ENCODE assay signal across 12 cellular contexts in the genomic region with DNA sequence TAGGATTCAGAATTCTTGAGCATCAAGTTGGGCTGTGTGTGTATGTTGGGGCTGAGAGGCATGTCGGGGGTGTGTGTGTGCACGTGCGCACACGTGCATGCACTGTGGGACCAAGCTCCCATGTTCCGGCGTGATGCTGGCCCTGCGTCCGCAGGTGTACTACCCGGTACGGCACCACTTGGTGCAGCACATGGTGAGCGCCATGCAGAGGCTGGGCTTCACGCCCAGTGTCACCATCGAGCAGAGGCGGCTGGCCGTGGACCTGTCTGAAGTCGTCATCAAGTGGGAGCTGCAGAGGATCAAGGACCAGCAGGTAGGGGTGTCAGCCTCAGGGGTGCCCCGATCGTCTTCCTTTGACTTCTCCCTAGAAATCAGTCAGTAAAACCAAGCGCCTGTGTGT.
DNase-seq lines count a peak whose midpoint lies in the region; ATAC-seq and TF ChIP-seq lines count a peak whose summit lies in the region.
"Had no signal": no experiment of that assay in that cellular context is flagged by ENCODE, and none has a peak within 500 bp of the region (broad histone marks: within the 10 kb centered on the region; RNA-seq: fewer than 3 reads in every experiment).

No MANE protein-coding gene starts in this region.

- no peak for DNase-seq in left ventricle myocardium inferior
- no peak for DNase-seq in cardiac septum (ENCODE audit: low spot score)
- DNase-seq in left ventricle myocardium superior, result peak; percentile 44
- DNase-seq in trophoblast cell, result no peak
- DNase-seq in upper lobe of left lung, result no peak
- no peak for DNase-seq in NCI-H1417 treated with DMSO at 0.1 percent for 48 hours (lab: John Stamatoyannopoulos, UW)
- DNase-seq: C1 segment of cervical spinal cord; Calu3; CD4-positive, alpha-beta T cell; DMS 273 treated with DMSO at 0.1 percent for 48 hours had no signal

- no peak overlapping the region for H4K91ac ChIP-seq in trophoblast cell (ENCODE audit: low read depth, low read length)

- H2AK5ac ChIP-seq in trophoblast cell (ENCODE audit: low read length), result no peak overlapping the region

- H3K23ac ChIP-seq in trophoblast cell (ENCODE audit: low read length), result no peak overlapping the region

- H3K4me2 ChIP-seq in trophoblast cell (ENCODE audit: low read length), result no peak overlapping the region

- no peak overlapping the region for H3K14ac ChIP-seq in trophoblast cell (ENCODE audit: low read length)

- no peak overlapping the region for H2BK120ac ChIP-seq in trophoblast cell (ENCODE audit: insufficient read depth, low read length, poor library complexity)

- TF ChIP-seq CTCF in left ventricle myocardium inferior (IDR thresholded peaks at IDR 0.05; ENCODE audit: borderline replicate concordance) (no peak), upper lobe of left lung (IDR thresholded peaks at IDR 0.05) (no peak)

- ATAC-seq in left ventricle myocardium superior (peak; percentile 27), upper lobe of left lung (ENCODE audit: low FRiP score in 2 of 2) (no peak), HG02678 (IDR thresholded peaks at IDR 0.05; ENCODE audit: unreplicated experiment) (no peak)
- ATAC-seq: HCT116 had no signal

- H3K4me1 ChIP-seq in left ventricle myocardium inferior, result peaks cover 18% of the 10 kb centered on the region
- H3K4me1 ChIP-seq in trophoblast cell (ENCODE audit: control insufficient read depth in 1 of 2, insufficient read depth in 2 of 2, low read length in 2 of 2), result no peaks in the 10 kb centered on the region
- H3K4me1 ChIP-seq in upper lobe of left lung, result no peaks in the 10 kb centered on the region

- H4K12ac ChIP-seq in trophoblast cell (ENCODE audit: low read depth, low read length), result no peak overlapping the region

- H3K79me2 ChIP-seq in trophoblast cell (ENCODE audit: control insufficient read depth, insufficient read depth, low read length, poor library complexity), result no peaks in the 10 kb centered on the region

- H2BK12ac ChIP-seq in trophoblast cell (ENCODE audit: low read length), result no peak overlapping the region

- no peak for TF ChIP-seq EP300 in upper lobe of left lung (IDR thresholded peaks at IDR 0.05)

- no peaks in the 10 kb centered on the region for H3K9me3 ChIP-seq in left ventricle myocardium inferior (replicated peaks)
- H3K9me3 ChIP-seq in trophoblast cell (ENCODE audit: insufficient read depth, low read depth, low read length), result peaks cover 2% of the 10 kb centered on the region
- no peaks in the 10 kb centered on the region for H3K9me3 ChIP-seq in upper lobe of left lung

- no CpG with 5 or more reads among the region's 19 CpGs for WGBS in trophoblast cell (ENCODE audit: extremely low coverage, insufficient coverage, insufficient read length)
- 97 to 100% methylated on average over 6 to 19 of the region's 19 CpGs for WGBS in upper lobe of left lung, 2 donors

- H4K8ac ChIP-seq in trophoblast cell (ENCODE audit: low read depth, low read length), result no peak overlapping the region

- H3K4ac ChIP-seq in trophoblast cell (ENCODE audit: low read depth, low read length), result no peak overlapping the region

- H2BK5ac ChIP-seq in trophoblast cell (ENCODE audit: low read depth, low read length, poor library complexity), result no peak overlapping the region

- H3K27me3 ChIP-seq in left ventricle myocardium inferior (ENCODE audit: low read depth), result no peaks in the 10 kb centered on the region
- H3K27me3 ChIP-seq in trophoblast cell (ENCODE audit: insufficient read depth, low read length), result no peaks in the 10 kb centered on the region
- H3K27me3 ChIP-seq in upper lobe of left lung, result no peaks in the 10 kb centered on the region

- peak overlapping the region; percentile 85 for H3K27ac ChIP-seq in left ventricle myocardium inferior (replicated peaks)
- H3K27ac ChIP-seq in trophoblast cell (ENCODE audit: low read depth, low read length), result no peak overlapping the region
- H3K27ac ChIP-seq in upper lobe of left lung, result no peak overlapping the region

- no peaks in the 10 kb centered on the region for H3K79me1 ChIP-seq in trophoblast cell (ENCODE audit: low read length)

- H3K9ac ChIP-seq in trophoblast cell (ENCODE audit: low read length), result no peak overlapping the region

- H3K36me3 ChIP-seq in left ventricle myocardium inferior (peaks cover 100% of the 10 kb centered on the region), trophoblast cell (ENCODE audit: control insufficient read depth in 1 of 2, insufficient read depth in 2 of 2, low read length in 2 of 2) (peaks cover 61 to 71% of the 10 kb centered on the region in 2 experiments), upper lobe of left lung (peaks cover 66 to 100% (median 91%) of the 10 kb centered on the region in 4 donors)

- no peak overlapping the region for H2AFZ ChIP-seq in trophoblast cell (ENCODE audit: insufficient read depth, low read length, poor library complexity)

- no peak overlapping the region for H3K18ac ChIP-seq in trophoblast cell (ENCODE audit: low read length)

- TF ChIP-seq POLR2A in upper lobe of left lung (IDR thresholded peaks at IDR 0.05), result no peak

- H3K4me3 ChIP-seq in left ventricle myocardium inferior (no peak overlapping the region), trophoblast cell (ENCODE audit: low read depth, low read length) (peak overlapping the region; percentile 10), upper lobe of left lung (no peak overlapping the region)

- intact Hi-C loops in left ventricle myocardium inferior (cut with micrococcal nuclease), result no loop called here
- intact Hi-C loops in cardiac septum (cut with DNase I), result no loop called here
- intact Hi-C loops in left ventricle myocardium superior (cut with micrococcal nuclease), result no loop called here
